Comparison of ENCODE assay signal across 1 cellular context in the genomic region with DNA sequence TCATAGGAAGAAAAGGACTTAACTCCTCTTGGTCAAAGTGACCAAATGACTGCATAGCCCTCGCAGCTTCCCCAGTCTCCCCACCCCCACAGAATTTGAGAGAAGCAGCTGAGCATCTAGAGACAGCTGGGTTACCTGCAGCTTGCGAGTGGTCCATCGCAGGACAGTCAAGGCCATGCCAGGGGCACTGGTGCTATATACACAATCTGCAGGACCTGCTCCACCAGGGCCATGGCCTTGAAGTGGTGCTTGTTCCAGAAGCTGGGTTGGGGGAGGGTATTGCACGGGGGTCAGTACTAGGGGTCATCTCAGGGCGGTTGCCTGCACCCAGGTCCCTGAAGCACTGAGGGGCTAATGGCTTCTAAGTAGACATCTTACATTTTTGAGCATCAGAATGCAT.
A peak's percentile ranks its signal among the peaks of the same experiment; 100 is the strongest.
TF ChIP-seq lines count a peak whose summit lies in the region.

No MANE protein-coding gene starts in this region.

TF ChIP-seq in H1, 55 proteins besides CTCF, POLR2A, EP300 and RAD21:
- TF ChIP-seq SP4 (IDR thresholded peaks at IDR 0.05; ENCODE audit: low read length) (no peak), POLR2AphosphoS5 (IDR thresholded peaks at IDR 0.05; ENCODE audit: low read depth, low read length) (peak; percentile 50; the same call in 1 of the 2 replicates), TBP (IDR thresholded peaks at IDR 0.05; ENCODE audit: low read depth, low read length) (no peak)
